7 cellular contexts compared by ENCODE assay signal in genomic region chr7:87877641-87878040, GRCh38. TPM values are rescaled to one million over a fixed set of nuclear protein-coding genes. Genes with fewer than 3 reads are reported as not detected.
DNase-seq lines count a peak whose midpoint lies in the region; ATAC-seq and TF ChIP-seq lines count a peak whose summit lies in the region.

No MANE protein-coding gene starts in this region.

- H3K4me1 ChIP-seq in HEK293 (ENCODE audit: control insufficient read depth, insufficient read depth, low read length) (peaks cover 5% of the 10 kb centered on the region; the same call in 1 of the 2 replicates), right cardiac atrium (ENCODE audit: control insufficient read depth, insufficient read depth, low read length) (no peaks in the 10 kb centered on the region), smooth muscle cell (ENCODE audit: low read depth) (peaks cover 14% of the 10 kb centered on the region)

- H4K20me1 ChIP-seq in smooth muscle cell (ENCODE audit: low read depth), result no peaks in the 10 kb centered on the region

- DNase-seq in WERI-Rb-1, result no peak
- DNase-seq in right cardiac atrium, result no peak
- no peak for DNase-seq in smooth muscle cell (lab: John Stamatoyannopoulos, UW; ENCODE audit: unreplicated experiment)
- no peak for DNase-seq in hypothalamus (lab: John Stamatoyannopoulos, UW)
- DNase-seq in mucosa of gallbladder (ENCODE audit: low spot score), result no peak
- no peak for DNase-seq in COLO668 (lab: John Stamatoyannopoulos, UW; ENCODE audit: unreplicated experiment)

- H3K9me3 ChIP-seq in HEK293 (ENCODE audit: control insufficient read depth, insufficient read depth, low read depth, low read length), result no peaks in the 10 kb centered on the region
- no peaks in the 10 kb centered on the region for H3K9me3 ChIP-seq in WERI-Rb-1 (ENCODE audit: severe bottlenecking)
- no peaks in the 10 kb centered on the region for H3K9me3 ChIP-seq in right cardiac atrium (ENCODE audit: control insufficient read depth, low read length)
- H3K9me3 ChIP-seq in smooth muscle cell (replicated peaks; ENCODE audit: low read depth), result no peaks in the 10 kb centered on the region

- POLR2A ChIA-PET in HEK293 (lab: Yijun Ruan, JAX), result interaction anchor here (0.6 kb wide), 1 partner anchor 56 kb away, joined by 3 read pairs; the partner anchor contains the start of gene ADAM22

- peaks cover 53% of the 10 kb centered on the region for H3K79me2 ChIP-seq in smooth muscle cell (ENCODE audit: low read depth)

- H3K36me3 ChIP-seq in HEK293 (ENCODE audit: control insufficient read depth in 2 of 2, insufficient read depth in 1 of 2, low read length in 2 of 2) (peaks cover 31 to 38% of the 10 kb centered on the region in 2 experiments), WERI-Rb-1 (peaks cover 59% of the 10 kb centered on the region), smooth muscle cell (ENCODE audit: low read depth) (no peaks in the 10 kb centered on the region)

- 13% methylated on average over 5 of the region's 5 CpGs for WGBS in right cardiac atrium
- WGBS in smooth muscle cell (ENCODE audit: low lambda C conversion rate), result 11% methylated on average over 5 of the region's 5 CpGs

- peak overlapping the region; percentile 83 for H2AFZ ChIP-seq in smooth muscle cell (ENCODE audit: low read depth)

- peak overlapping the region; percentile 60 for H3K9ac ChIP-seq in smooth muscle cell (ENCODE audit: low read depth)

- no peak for TF ChIP-seq CTCF in HEK293 (tag by site-specific recombination; IDR thresholded peaks at IDR 0.05)
- no peak for TF ChIP-seq CTCF in WERI-Rb-1 (IDR thresholded peaks at IDR 0.05; ENCODE audit: low read depth, low read length)
- no peak for TF ChIP-seq CTCF in smooth muscle cell (IDR thresholded peaks at IDR 0.05; ENCODE audit: borderline replicate concordance, insufficient read depth, poor library complexity, severe bottlenecking)

- H3K4me3 ChIP-seq in HEK293 (ENCODE audit: low read depth, low read length) (peak overlapping the region; percentile 56), WERI-Rb-1 (ENCODE audit: low read depth, low read length) (peak overlapping the region; percentile 99), right cardiac atrium (ENCODE audit: low read length) (peak overlapping the region; percentile 89), smooth muscle cell (peak overlapping the region; percentile 64)

- CTCF ChIA-PET in HEK293 (lab: Yijun Ruan, JAX), result no interaction called here

- H3K27ac ChIP-seq in HEK293 (ENCODE audit: extremely low read depth, low read depth, low read length), result no peak overlapping the region
- H3K27ac ChIP-seq in WERI-Rb-1, result peak overlapping the region; percentile 96
- no peak overlapping the region for H3K27ac ChIP-seq in right cardiac atrium (ENCODE audit: low read length)
- peak overlapping the region; percentile 63 for H3K27ac ChIP-seq in smooth muscle cell (ENCODE audit: low read depth)

- H3K4me2 ChIP-seq in smooth muscle cell, result peak overlapping the region; percentile 83

- H3K27me3 ChIP-seq in WERI-Rb-1 (ENCODE audit: insufficient read depth, low read depth, severe bottlenecking) (no peaks in the 10 kb centered on the region), right cardiac atrium (ENCODE audit: control insufficient read depth, insufficient read depth) (no peaks in the 10 kb centered on the region), smooth muscle cell (ENCODE audit: low read depth) (no peaks in the 10 kb centered on the region)

- no peak for ATAC-seq in right cardiac atrium

- intact Hi-C loops in right cardiac atrium (cut with DNase I), result no loop called here

- H3F3A ChIP-seq in smooth muscle cell (ENCODE audit: low read depth), result no peaks in the 10 kb centered on the region

TF ChIP-seq in HEK293, 187 proteins besides CTCF, POLR2A, EP300 and RAD21:
- TF ChIP-seq ZNF449 (tag by site-specific recombination; IDR thresholded peaks at IDR 0.05), result no peak
- TF ChIP-seq GLIS1 (tag by site-specific recombination; IDR thresholded peaks at IDR 0.05), result no peak
- TF ChIP-seq ZFP3 (tag by site-specific recombination; IDR thresholded peaks at IDR 0.05; ENCODE audit: low read depth), result no peak
- TF ChIP-seq ZBTB11 (tag by site-specific recombination; conservative IDR thresholded peaks at IDR 0.05; ENCODE audit: low read depth), result no peak

RNA-seq across cellular contexts. Expression of gene DBF4, which starts 1.3 kb away (rescaled TPM):
- 1 to 10 TPM; 2.2 to 2.8 (median 2.5) TPM for total RNA-seq in right cardiac atrium
- 1.6 TPM for polyA plus RNA-seq in right cardiac atrium
- total RNA-seq in smooth muscle cell, result 10.7 and 19.3 TPM in 2 replicates
- 7.7 and 11.0 TPM in 2 replicates for polyA plus RNA-seq in smooth muscle cell
- total RNA-seq in mucosa of gallbladder, result 6.0 TPM

RNA-seq across cellular contexts. Expression of gene SLC25A40, which starts 1.5 kb away (rescaled TPM):
- 10 to 100 TPM; 25.7 to 28.4 (median 27.1) TPM for total RNA-seq in right cardiac atrium
- 8.6 TPM for polyA plus RNA-seq in right cardiac atrium
- 8.4 and 25.4 TPM in 2 replicates for total RNA-seq in smooth muscle cell
- 5.0 and 5.6 TPM in 2 replicates for polyA plus RNA-seq in smooth muscle cell
- total RNA-seq in mucosa of gallbladder, result 19.5 TPM

RNA-seq across cellular contexts. Expression of gene ADAM22, which starts 56.4 kb away (rescaled TPM):
- total RNA-seq in right cardiac atrium (1 to 10 TPM; 2.5 to 5.6 (median 3.9) TPM), smooth muscle cell (0.18 and 0.22 TPM in 2 replicates), mucosa of gallbladder (1.8 TPM)
- polyA plus RNA-seq in right cardiac atrium (0.57 TPM), smooth muscle cell (0.10 TPM in 1 of 2 replicates, not detected in the other)

Comparison
In these comparisons a context has a peak if more than half of its experiments do, and no peak if none do; other contexts are left out.
1. H3K27ac ChIP-seq: peak in WERI-Rb-1 (single experiment) and smooth muscle cell (single experiment); none in HEK293 (single experiment) and right cardiac atrium (single experiment).
2. Peak in every context shown above with its lines, with median percentiles within 50 percentile points of each other: H3K4me3 ChIP-seq.